ENCODE assay signal across 1 cellular context in the genomic region with DNA sequence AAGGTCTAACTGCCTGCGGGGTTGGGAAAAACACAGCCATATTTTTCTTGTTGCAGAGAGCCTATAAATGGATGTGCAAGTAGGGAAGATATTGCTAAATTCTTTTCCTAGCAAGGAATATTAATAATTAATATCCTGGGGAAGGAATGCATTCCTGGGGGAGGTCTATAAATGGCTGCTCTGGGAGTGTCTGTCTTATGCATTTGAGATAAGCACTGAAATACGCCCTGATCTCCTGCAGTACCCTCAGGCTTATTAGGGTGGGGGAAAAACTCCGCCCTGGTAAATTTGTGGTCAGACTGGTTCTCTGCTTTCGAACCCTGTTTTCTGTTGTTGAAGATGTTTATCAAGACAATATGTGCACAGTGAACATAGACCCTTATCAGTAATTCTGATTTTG. TPM values are rescaled to one million over a fixed set of nuclear protein-coding genes. Genes with fewer than 3 reads are reported as not detected.
"Had no signal": no experiment of that assay in that cellular context is flagged by ENCODE, and none has a peak within 500 bp of the region (broad histone marks: within the 10 kb centered on the region; RNA-seq: fewer than 3 reads in every experiment).

No MANE protein-coding gene starts in this region.

RNA-seq across cellular contexts. Expression of a gene that starts 43.1 kb away (rescaled TPM):
- total RNA-seq: HT1080 had no signal
